Comparison of ENCODE assay signal across 8 cellular contexts in genomic region chr2:48343571-48344440, GRCh38. TPM values are rescaled to one million over a fixed set of nuclear protein-coding genes. Genes with fewer than 3 reads are reported as not detected.
DNase-seq lines count a peak whose midpoint lies in the region; ATAC-seq and TF ChIP-seq lines count a peak whose summit lies in the region.

No MANE protein-coding gene starts in this region.

- peak overlapping the region; percentile 84 for H3K4me2 ChIP-seq in fibroblast of lung (ENCODE audit: extremely low read depth, insufficient read depth, low read length)
- peak overlapping the region; percentile 76 for H3K4me2 ChIP-seq in smooth muscle cell

- peak; percentile 71 for ATAC-seq in HG02973 (IDR thresholded peaks at IDR 0.05; ENCODE audit: unreplicated experiment)
- peak; percentile 73 to 89 (median 86) for ATAC-seq in T-cell (replicated peaks in 1 of 4)

- H3K36me3 ChIP-seq in fibroblast of lung (ENCODE audit: control insufficient read depth, insufficient read depth, low read length) (no peaks in the 10 kb centered on the region), smooth muscle cell (ENCODE audit: low read depth) (peaks cover 15% of the 10 kb centered on the region)

- 48% methylated on average over 6 of the region's 6 CpGs for WGBS in smooth muscle cell (ENCODE audit: low lambda C conversion rate)

- H3K27ac ChIP-seq in fibroblast of lung (ENCODE audit: insufficient read depth, low read length), result peak overlapping the region; percentile 63
- H3K27ac ChIP-seq in smooth muscle cell (ENCODE audit: low read depth), result peak overlapping the region; percentile 85

- H3K4me3 ChIP-seq in fibroblast of lung (replicated peaks in 1 of 4; ENCODE audit: control extremely low read depth in 1 of 4, insufficient read depth in 1 of 4, low read depth in 3 of 4, low read length in 4 of 4) (peak overlapping the region; percentile 20 to 50 (median 46)), smooth muscle cell (peak overlapping the region; percentile 34)

- H3K4me1 Mint-ChIP-seq in T-cell, result peaks cover 52 to 70% (median 60%) of the 10 kb centered on the region in 3 donors

- H2AFZ ChIP-seq in fibroblast of lung (ENCODE audit: low read length), result no peak overlapping the region
- H2AFZ ChIP-seq in smooth muscle cell (ENCODE audit: low read depth), result no peak overlapping the region

- no peaks in the 10 kb centered on the region for H4K20me1 ChIP-seq in fibroblast of lung (ENCODE audit: control insufficient read depth, extremely low read depth, insufficient read depth, low read length)
- peaks cover 6% of the 10 kb centered on the region for H4K20me1 ChIP-seq in smooth muscle cell (ENCODE audit: low read depth)

- H3F3A ChIP-seq in smooth muscle cell (ENCODE audit: low read depth), result peaks cover 6% of the 10 kb centered on the region

- CTCF ChIA-PET in T-cell (lab: Charles Lee), result interaction anchor here (0.6 to 0.7 kb wide), 3 partner anchors 25 to 231 kb away, joined by 3 to 6 read pairs (median 3); no protein-coding TSS in a partner anchor

- H3K27me3 Mint-ChIP-seq in T-cell, result no peaks in the 10 kb centered on the region

- H3K4me1 ChIP-seq in fibroblast of lung (ENCODE audit: control insufficient read depth, extremely low read depth, insufficient read depth, low read length), result peaks cover 10% of the 10 kb centered on the region
- H3K4me1 ChIP-seq in smooth muscle cell (ENCODE audit: low read depth), result peaks cover 40% of the 10 kb centered on the region

- H3K27ac Mint-ChIP-seq in T-cell, result peak overlapping the region; percentile 79 to 80

- H3K9me3 Mint-ChIP-seq in T-cell, result peaks cover 9 to 19% (median 13%) of the 10 kb centered on the region in 3 donors

- H3K79me2 ChIP-seq in fibroblast of lung (ENCODE audit: control insufficient read depth, insufficient read depth, low read length) (peaks cover 69% of the 10 kb centered on the region), smooth muscle cell (ENCODE audit: low read depth) (peaks cover 68% of the 10 kb centered on the region)

- peak overlapping the region; percentile 52 to 66 (median 60) for H3K4me3 Mint-ChIP-seq in T-cell

- no peak overlapping the region for H3K9ac ChIP-seq in fibroblast of lung (ENCODE audit: insufficient read depth, low read length)
- H3K9ac ChIP-seq in smooth muscle cell (ENCODE audit: low read depth), result peak overlapping the region; percentile 52

- DNase-seq in SIG-M5 treated with dmso at 0.1 percent for 504 hours (lab: John Stamatoyannopoulos, UW; ENCODE audit: unreplicated experiment) (peak; percentile 19), SIG-M5 (lab: John Stamatoyannopoulos, UW) (no peak), T-cell (peak in 1 of 34 experiments; percentile 10), fibroblast of lung (ENCODE audit: low read depth in 2 of 2) (peak; percentile 88 to 96), smooth muscle cell (lab: John Stamatoyannopoulos, UW; ENCODE audit: unreplicated experiment) (no peak), NCI-H2227 treated with DMSO at 0.1 percent for 48 hours (lab: John Stamatoyannopoulos, UW) (no peak), NCI-H748 (lab: John Stamatoyannopoulos, UW; ENCODE audit: unreplicated experiment) (no peak)

- TF ChIP-seq CTCF in fibroblast of lung (conservative IDR thresholded peaks at IDR 0.05 in 1 of 2, IDR thresholded peaks at IDR 0.05 in 1 of 2; ENCODE audit: low read depth in 1 of 2, low read length in 2 of 2), result no peak
- TF ChIP-seq CTCF in smooth muscle cell (IDR thresholded peaks at IDR 0.05; ENCODE audit: borderline replicate concordance, insufficient read depth, poor library complexity, severe bottlenecking), result no peak

- H3K27me3 ChIP-seq in fibroblast of lung (ENCODE audit: control insufficient read depth, insufficient read depth, low read length), result no peaks in the 10 kb centered on the region
- no peaks in the 10 kb centered on the region for H3K27me3 ChIP-seq in smooth muscle cell (ENCODE audit: low read depth)

- POLR2A ChIA-PET in T-cell (lab: Charles Lee), result no interaction called here

- H3K9me3 ChIP-seq in fibroblast of lung (ENCODE audit: control insufficient read depth, insufficient read depth, low read depth, low read length) (no peaks in the 10 kb centered on the region), smooth muscle cell (replicated peaks; ENCODE audit: low read depth) (peaks cover 13% of the 10 kb centered on the region)

- peaks cover 29% of the 10 kb centered on the region for H3K36me3 Mint-ChIP-seq in T-cell

RNA-seq across cellular contexts. Expression of gene FOXN2, which starts 29.3 kb away (rescaled TPM):
- total RNA-seq in T-cell (10 to 100 TPM; 43.4 to 54.8 (median 49.7) TPM), fibroblast of lung (25.4 and 34.3 TPM in 2 replicates), smooth muscle cell (21.9 and 29.1 TPM in 2 replicates)
- polyA plus RNA-seq in fibroblast of lung (14.5 and 15.9 TPM in 2 replicates), smooth muscle cell (5.3 and 6.0 TPM in 2 replicates)
- polyA plus RNA-seq in fibroblast of lung (2012), result 7.3 and 8.4 TPM in 2 replicates
- polyA minus RNA-seq in fibroblast of lung (ENCODE audit: low replicate concordance), result 8.9 and 11.2 TPM in 2 replicates

Comparison
In these comparisons a context has a peak if more than half of its experiments do, and no peak if none do; other contexts are left out.
1. DNase-seq: peak in SIG-M5 treated with dmso at 0.1 percent for 504 hours (single experiment) and fibroblast of lung (2 of 2); none in SIG-M5 (single experiment), smooth muscle cell (single experiment), NCI-H2227 treated with DMSO at 0.1 percent for 48 hours (single experiment) and NCI-H748 (single experiment).